In genomic region chr10:63738410-63738809, GRCh38 we compare ENCODE assay signal across 14 cellular contexts.
DNase-seq lines count a peak whose midpoint lies in the region; ATAC-seq, FAIRE-seq and TF ChIP-seq lines count a peak whose summit lies in the region.
"Had no signal": no experiment of that assay in that cellular context is flagged by ENCODE, and none has a peak within 500 bp of the region (broad histone marks: within the 10 kb centered on the region; RNA-seq: fewer than 3 reads in every experiment).

No MANE protein-coding gene starts in this region.

- no peaks in the 10 kb centered on the region for H3K36me3 ChIP-seq in IMR-90 (ENCODE audit: control insufficient read depth, insufficient read depth, low read length)
- H3K36me3 ChIP-seq: neutrophil had no signal

- H4K20me1 ChIP-seq in IMR-90 (ENCODE audit: insufficient read depth, low read length): no peaks in the 10 kb centered on the region

- H2BK5ac ChIP-seq in IMR-90 (ENCODE audit: low read depth, low read length, poor library complexity, severe bottlenecking): no peak overlapping the region

- H3K27ac ChIP-seq in A549 (peak overlapping the region; percentile 47 to 58; a peak in 5 of 6 replicates), IMR-90 (ENCODE audit: insufficient read depth, low read length) (no peak overlapping the region)
- H3K27ac ChIP-seq: neutrophil had no signal

- H3K9me3 Mint-ChIP-seq in activated T-cell treated with anti-CD3 and anti-CD28 coated beads, Interleukin-2, amount 50 U/mL, for 24 hours: no peaks in the 10 kb centered on the region
- H3K9me3 Mint-ChIP-seq in activated CD8-positive, alpha-beta memory T cell treated with anti-CD3 and anti-CD28 coated beads, Interleukin-2, amount 10 ng/mL, durations not matched to agents 7 days and 5 days (ENCODE audit: low read depth): no peaks in the 10 kb centered on the region

- no peak overlapping the region for H3K56ac ChIP-seq in IMR-90 (ENCODE audit: extremely low read depth, insufficient read depth, low read length)

- H2AK5ac ChIP-seq in IMR-90 (ENCODE audit: low read depth, low read length): no peak overlapping the region

- DNase-seq in A549 (ENCODE audit: low read depth in 1 of 2, low spot score in 1 of 2) (peak; percentile 24 to 69), IMR-90 (peak; percentile 59), astrocyte of the cerebellum (ENCODE audit: low read depth) (peak; percentile 43), kidney tubule cell (ENCODE audit: low spot score) (peak; percentile 71), retina (no peak)
- no peak for DNase-seq in activated T-cell treated with anti-CD3 and anti-CD28 coated beads, Interleukin-2, amount 50 U/mL, for 24 hours
- DNase-seq in activated CD8-positive, alpha-beta memory T cell treated with anti-CD3 and anti-CD28 coated beads, Interleukin-2, amount 10 ng/mL, durations not matched to agents 7 days and 5 days: no peak
- DNase-seq: amniotic stem cell; DMS79; KG1; stimulated activated CD4-positive, alpha-beta T cell treated with anti-CD3 and anti-CD28 coated beads, Interleukin-4, amount 100 ng/mL, for 4 hours had no signal

- H3K4ac ChIP-seq in IMR-90 (ENCODE audit: low read depth, low read length): no peak overlapping the region

- H3K18ac ChIP-seq in IMR-90 (ENCODE audit: low read depth, low read length): no peak overlapping the region

- H3K23ac ChIP-seq in IMR-90 (ENCODE audit: low read depth, low read length): no peak overlapping the region

- H3K4me2 ChIP-seq in A549 (peak overlapping the region; percentile 64), IMR-90 (ENCODE audit: low read depth, low read length) (no peak overlapping the region)

- dilution Hi-C loops in IMR-90 (cut with HindIII; ENCODE audit: low sequenced_read_pairs, unreplicated experiment): no loop called here

- no peak overlapping the region for H2AFZ ChIP-seq in IMR-90 (replicated peaks; ENCODE audit: low read length, poor library complexity)

- no peak overlapping the region for H3K27ac Mint-ChIP-seq in activated T-cell treated with anti-CD3 and anti-CD28 coated beads, Interleukin-2, amount 50 U/mL, for 24 hours
- H3K27ac Mint-ChIP-seq in activated CD8-positive, alpha-beta memory T cell treated with anti-CD3 and anti-CD28 coated beads, Interleukin-2, amount 10 ng/mL, durations not matched to agents 7 days and 5 days: no peak overlapping the region

- no peak overlapping the region for H2BK20ac ChIP-seq in IMR-90 (ENCODE audit: low read depth, low read length)

- in situ Hi-C loops in IMR-90 (cut with MboI; ENCODE audit: low sequenced_read_pairs) (no loop called here), astrocyte of the cerebellum (cut with HindIII; ENCODE audit: low sequenced_read_pairs) (no loop called here)

- no peak overlapping the region for H2BK15ac ChIP-seq in IMR-90 (ENCODE audit: low read depth, low read length)

- H3K9me3 ChIP-seq in A549 (no peaks in the 10 kb centered on the region), IMR-90 (ENCODE audit: control insufficient read depth, insufficient read depth, low read length) (no peaks in the 10 kb centered on the region)
- H3K9me3 ChIP-seq: neutrophil had no signal

- TF ChIP-seq CTCF in A549 (IDR thresholded peaks at IDR 0.05) (no peak), IMR-90 (conservative IDR thresholded peaks at IDR 0.05; ENCODE audit: low read depth, low read length) (no peak), astrocyte of the cerebellum (IDR thresholded peaks at IDR 0.05; ENCODE audit: low read depth, low read length, missing control alignments) (no peak)

- H3K9me1 ChIP-seq in IMR-90 (ENCODE audit: insufficient read depth, low read length): no peaks in the 10 kb centered on the region

- ATAC-seq in A549: peak; percentile 95 to 99
- peak; percentile 71 for ATAC-seq in IMR-90 (ENCODE audit: low read depth)
- ATAC-seq in GM19328 (IDR thresholded peaks at IDR 0.05; ENCODE audit: unreplicated experiment): no peak
- no peak for ATAC-seq in activated CD8-positive, alpha-beta memory T cell treated with anti-CD3 and anti-CD28 coated beads, Interleukin-2, amount 10 ng/mL, durations not matched to agents 7 days and 5 days

- H4K5ac ChIP-seq in IMR-90 (ENCODE audit: low read depth, low read length): no peak overlapping the region

- no peaks in the 10 kb centered on the region for H3K79me1 ChIP-seq in IMR-90 (ENCODE audit: low read depth in 1 of 2, low read length in 2 of 2)

- no peak for TF ChIP-seq POLR2A in A549 (IDR thresholded peaks at IDR 0.05; ENCODE audit: low read length)
- no peak for TF ChIP-seq POLR2A in IMR-90 (IDR thresholded peaks at IDR 0.05; ENCODE audit: low read depth, low read length)

- no peaks in the 10 kb centered on the region for H3K36me3 Mint-ChIP-seq in activated T-cell treated with anti-CD3 and anti-CD28 coated beads, Interleukin-2, amount 50 U/mL, for 24 hours (ENCODE audit: low read depth)
- no peaks in the 10 kb centered on the region for H3K36me3 Mint-ChIP-seq in activated CD8-positive, alpha-beta memory T cell treated with anti-CD3 and anti-CD28 coated beads, Interleukin-2, amount 10 ng/mL, durations not matched to agents 7 days and 5 days

- no peak overlapping the region for H4K91ac ChIP-seq in IMR-90 (ENCODE audit: insufficient read depth, low read depth, low read length)

- no peak overlapping the region for H4K8ac ChIP-seq in IMR-90 (ENCODE audit: low read depth in 2 of 2, low read length in 2 of 2)

- TF ChIP-seq RAD21 in A549 (conservative IDR thresholded peaks at IDR 0.05 in 1 of 2, IDR thresholded peaks at IDR 0.05 in 1 of 2) (no peak), IMR-90 (IDR thresholded peaks at IDR 0.05; ENCODE audit: low read length) (no peak)

- peaks cover 3% of the 10 kb centered on the region for H3K4me1 Mint-ChIP-seq in activated T-cell treated with anti-CD3 and anti-CD28 coated beads, Interleukin-2, amount 50 U/mL, for 24 hours (ENCODE audit: low read depth)
- no peaks in the 10 kb centered on the region for H3K4me1 Mint-ChIP-seq in activated CD8-positive, alpha-beta memory T cell treated with anti-CD3 and anti-CD28 coated beads, Interleukin-2, amount 10 ng/mL, durations not matched to agents 7 days and 5 days

- TF ChIP-seq EP300 in A549 (IDR thresholded peaks at IDR 0.05): peak in 1 of 2 experiments; percentile 27; a peak in 1 of 5 replicates

- peaks cover 8% of the 10 kb centered on the region; the same call in 1 of the 2 replicates for H3K27me3 ChIP-seq in IMR-90 (ENCODE audit: control insufficient read depth, insufficient read depth, low read length)
- H3K27me3 ChIP-seq: neutrophil had no signal

- no peak overlapping the region for H3K9ac ChIP-seq in IMR-90 (ENCODE audit: low read depth, low read length)

- no TSS peak for BruUV-seq in IMR-90 (replicated peaks; lab: Mats Ljungman, UMichigan)

- no peak overlapping the region for H3K14ac ChIP-seq in IMR-90 (replicated peaks; ENCODE audit: low read depth, low read length)

- H3K4me1 ChIP-seq in A549 (peaks cover 22% of the 10 kb centered on the region), IMR-90 (ENCODE audit: control insufficient read depth, insufficient read depth, low read length) (0 out of 2 replicates have a peak, but pooled peaks cover 2% of the 10 kb centered on the region)

- 6% methylated on average over 2 of the region's 2 CpGs for WGBS in A549 (ENCODE audit: missing lambda C conversion rate)
- 80% methylated on average over 1 of the region's 2 CpGs; no CpG with 5 or more reads in 1 of the 2 experiments for WGBS in IMR-90 (ENCODE audit: extremely low coverage in 2 of 2, insufficient read length in 1 of 2), 2 experiments

- CTCF ChIA-PET in A549 (lab: Yijun Ruan, JAX) (interaction anchor here (0.9 to 2.1 kb wide), 5 partner anchors 18 to 522 kb away, joined by 3 to 10 read pairs (median 4); no protein-coding TSS in a partner anchor), IMR-90 (lab: Yijun Ruan, JAX) (interaction anchor here (0.5 kb wide), 1 partner anchor 10 kb away, joined by 4 read pairs; no protein-coding TSS in a partner anchor)
- CTCF ChIA-PET in activated CD8-positive, alpha-beta memory T cell treated with anti-CD3 and anti-CD28 coated beads, Interleukin-2, amount 10 ng/mL, durations not matched to agents 7 days and 5 days (lab: Charles Lee): interaction anchor here (0.8 kb wide), 1 partner anchor 11 kb away, joined by 3 read pairs; no protein-coding TSS in a partner anchor

- intact Hi-C loops in IMR-90 (cut with micrococcal nuclease): no loop called here

- H2BK120ac ChIP-seq in IMR-90 (ENCODE audit: low read depth, low read length): no peak overlapping the region

- H2AK9ac ChIP-seq in IMR-90 (replicated peaks; ENCODE audit: low read depth, low read length, poor library complexity): peak overlapping the region; percentile 66

- no peak for FAIRE-seq in A549 (lab: Jason Lieb, UNC)
- FAIRE-seq: keratinocyte had no signal

- H3K4me3 Mint-ChIP-seq in activated T-cell treated with anti-CD3 and anti-CD28 coated beads, Interleukin-2, amount 50 U/mL, for 24 hours: no peak overlapping the region
- no peak overlapping the region for H3K4me3 Mint-ChIP-seq in activated CD8-positive, alpha-beta memory T cell treated with anti-CD3 and anti-CD28 coated beads, Interleukin-2, amount 10 ng/mL, durations not matched to agents 7 days and 5 days

- H3K27me3 Mint-ChIP-seq in activated T-cell treated with anti-CD3 and anti-CD28 coated beads, Interleukin-2, amount 50 U/mL, for 24 hours: peaks cover 8% of the 10 kb centered on the region
- H3K27me3 Mint-ChIP-seq in activated CD8-positive, alpha-beta memory T cell treated with anti-CD3 and anti-CD28 coated beads, Interleukin-2, amount 10 ng/mL, durations not matched to agents 7 days and 5 days: peaks cover 9% of the 10 kb centered on the region

- POLR2A ChIA-PET in A549 (lab: Yijun Ruan, JAX): no interaction called here
- POLR2A ChIA-PET in IMR-90 (lab: Charles Lee; ENCODE audit: unreplicated experiment): no interaction called here

- H3K4me3 ChIP-seq in A549 (no peak overlapping the region), IMR-90 (ENCODE audit: insufficient read depth, low read depth, low read length) (no peak overlapping the region), astrocyte of the cerebellum (ENCODE audit: low read depth, low read length) (no peak overlapping the region)

TF ChIP-seq in A549, 52 proteins besides CTCF, POLR2A, EP300 and RAD21 (continues in another document):
- TF ChIP-seq CHD4 (IDR thresholded peaks at IDR 0.05; ENCODE audit: borderline replicate concordance): no peak
- TF ChIP-seq FOSL2 (IDR thresholded peaks at IDR 0.05): peak; percentile 58; the same call in 1 of the 2 replicates
- TF ChIP-seq FOSL2 (CRISPR knock-in tag; IDR thresholded peaks at IDR 0.05): peak; percentile 42; the same call in 1 of the 2 replicates
- no peak for TF ChIP-seq RARB (CRISPR knock-in tag; IDR thresholded peaks at IDR 0.05)

TF ChIP-seq in IMR-90, 13 proteins besides CTCF, POLR2A, EP300 and RAD21 (continues in another document):
- TF ChIP-seq RCOR1 (IDR thresholded peaks at IDR 0.05; ENCODE audit: insufficient replicate concordance, low read length): no peak
- TF ChIP-seq USF2 (IDR thresholded peaks at IDR 0.05; ENCODE audit: low read depth, low read length): no peak

Comparison
In these comparisons a context has a peak if more than half of its experiments do, and no peak if none do; other contexts are left out.
1. ATAC-seq: peak in A549 (2 of 2) and IMR-90 (single experiment); none in GM19328 (single experiment) and activated CD8-positive, alpha-beta memory T cell treated with anti-CD3 and anti-CD28 coated beads, Interleukin-2, amount 10 ng/mL, durations not matched to agents 7 days and 5 days (single experiment).
2. DNase-seq: peak in A549 (2 of 2), IMR-90 (single experiment), astrocyte of the cerebellum (single experiment) and kidney tubule cell (single experiment); none in activated T-cell treated with anti-CD3 and anti-CD28 coated beads, Interleukin-2, amount 50 U/mL, for 24 hours (single experiment), retina (single experiment) and activated CD8-positive, alpha-beta memory T cell treated with anti-CD3 and anti-CD28 coated beads, Interleukin-2, amount 10 ng/mL, durations not matched to agents 7 days and 5 days (single experiment).